In genomic region chr15:44489464-44489863, GRCh38 we compare ENCODE assay signal across 10 cellular contexts. TPM values are rescaled to one million over a fixed set of nuclear protein-coding genes. Genes with fewer than 3 reads are reported as not detected.
DNase-seq lines count a peak whose midpoint lies in the region; ATAC-seq and TF ChIP-seq lines count a peak whose summit lies in the region.
"Had no signal": no experiment of that assay in that cellular context is flagged by ENCODE, and none has a peak within 500 bp of the region (broad histone marks: within the 10 kb centered on the region; RNA-seq: fewer than 3 reads in every experiment).

No MANE protein-coding gene starts in this region.

- no TSS peak for BruUV-seq in Panc1 (replicated peaks; lab: Mats Ljungman, UMichigan)

- intact Hi-C loops in Panc1 (cut with micrococcal nuclease; ENCODE audit: unreplicated experiment) (no loop called here), uterus (cut with DNase I; ENCODE audit: low total_unique reads) (no loop called here)

- peaks cover 23% of the 10 kb centered on the region; the same call in 1 of the 2 replicates for H3K36me3 ChIP-seq in Panc1 (ENCODE audit: control insufficient read depth, insufficient read depth, low read length)
- H3K36me3 ChIP-seq in uterus = no peaks in the 10 kb centered on the region

- POLR2A ChIA-PET in Panc1 (lab: Charles Lee) = no interaction called here

- DNase-seq in Panc1 (ENCODE audit: low read depth, low spot score) (peak; percentile 33), epithelial cell of proximal tubule (ENCODE audit: low read depth) (peak; percentile 95), pulmonary artery endothelial cell (ENCODE audit: low read depth, low spot score) (peak; percentile 46), NCI-H69 (lab: John Stamatoyannopoulos, UW) (no peak), NCI-H2029 treated with DMSO at 0.1 percent for 48 hours (lab: John Stamatoyannopoulos, UW) (no peak), occipital lobe (lab: John Stamatoyannopoulos, UW) (no peak), uterus (no peak)
- DNase-seq: stimulated activated CD4-positive, alpha-beta T cell treated with anti-CD3 and anti-CD28 coated beads, Interleukin-12 subunit alpha, Interleukin-12 subunit beta, amount 100 ng/mL, for 4 hours had no signal

- H3K27me3 ChIP-seq in Panc1 (ENCODE audit: control insufficient read depth, insufficient read depth, low read length) (no peaks in the 10 kb centered on the region), uterus (no peaks in the 10 kb centered on the region)

- CTCF ChIA-PET in Panc1 (lab: Charles Lee) = no interaction called here

- H3K4me1 ChIP-seq in Panc1 (ENCODE audit: control insufficient read depth, insufficient read depth, low read length) = peaks cover 7% of the 10 kb centered on the region
- no peaks in the 10 kb centered on the region for H3K4me1 ChIP-seq in uterus

- H3K4me3 ChIP-seq in Panc1 (ENCODE audit: low read depth in 2 of 2, low read length in 2 of 2) = no peak overlapping the region
- H3K4me3 ChIP-seq in epithelial cell of proximal tubule (ENCODE audit: low read depth, low read length) = no peak overlapping the region
- H3K4me3 ChIP-seq in uterus = no peak overlapping the region

- H3K27ac ChIP-seq in Panc1 (ENCODE audit: low read length) (no peak overlapping the region), uterus (peak overlapping the region in 1 of 2 donors; percentile 40)
- H3K27ac ChIP-seq: HL-60 had no signal

- ATAC-seq in GM18511 (IDR thresholded peaks at IDR 0.05; ENCODE audit: unreplicated experiment) (peak; percentile 45), Panc1 (peak; percentile 83)

- TF ChIP-seq POLR2A in uterus (IDR thresholded peaks at IDR 0.05) = no peak

- in situ Hi-C loops in Panc1 (cut with HindIII; ENCODE audit: low pct_unique_long_range_greater_than_20kb, low sequenced_read_pairs) = no loop called here

- TF ChIP-seq CTCF in Panc1 (IDR thresholded peaks at IDR 0.05) (no peak), epithelial cell of proximal tubule (conservative IDR thresholded peaks at IDR 0.05; ENCODE audit: low read depth, low read length) (no peak), uterus (IDR thresholded peaks at IDR 0.05) (no peak)

- H3K9me3 ChIP-seq in Panc1 (ENCODE audit: control insufficient read depth, insufficient read depth, low read depth, low read length) (no peaks in the 10 kb centered on the region), uterus (no peaks in the 10 kb centered on the region)

RNA-seq across cellular contexts. Expression of gene EIF3J, which starts 47.5 kb away (rescaled TPM):
- 128 TPM for total RNA-seq in Panc1 (2021; ENCODE audit: unreplicated experiment)
- 81.8 TPM for polyA plus RNA-seq in Panc1 (2012; ENCODE audit: insufficient read length)
- 50.4 and 52.3 TPM in 2 replicates for total RNA-seq in epithelial cell of proximal tubule
- total RNA-seq in pulmonary artery endothelial cell = 49.5 and 74.3 TPM in 2 replicates
- total RNA-seq in occipital lobe = 63.0 TPM
- total RNA-seq in uterus = 10 to 100 TPM; 10.5 to 68.1 (median 45.4) TPM

Comparison
In these comparisons a context has a peak if more than half of its experiments do, and no peak if none do; other contexts are left out.
1. DNase-seq: peak in Panc1 (single experiment), epithelial cell of proximal tubule (single experiment) and pulmonary artery endothelial cell (single experiment); none in NCI-H69 (single experiment), NCI-H2029 treated with DMSO at 0.1 percent for 48 hours (single experiment), occipital lobe (single experiment) and uterus (0 of 2).